29 cellular contexts compared by ENCODE assay signal in the genomic region with DNA sequence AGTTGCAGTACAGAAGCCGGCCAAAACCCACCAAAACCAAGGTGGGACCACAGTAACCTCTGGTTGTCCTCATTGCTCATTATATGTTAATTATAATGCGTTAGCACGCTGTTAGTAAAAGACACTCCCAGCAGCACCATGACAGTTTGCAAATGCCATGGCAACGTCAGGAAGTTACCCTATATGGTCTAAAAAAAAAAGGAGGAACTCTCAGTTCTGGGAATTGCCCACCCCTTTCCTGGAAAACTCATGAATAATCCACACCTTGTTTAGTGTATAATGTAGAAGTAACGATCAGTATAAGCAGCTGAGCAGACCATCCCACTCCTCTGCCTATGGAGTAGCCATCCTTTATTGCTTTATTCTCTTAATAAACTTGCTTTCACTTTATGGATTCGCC.
"Had no signal": no experiment of that assay in that cellular context is flagged by ENCODE, and none has a peak within 500 bp of the region (broad histone marks: within the 10 kb centered on the region; RNA-seq: fewer than 3 reads in every experiment).

No MANE protein-coding gene starts in this region.

- H3K36me3 ChIP-seq: adrenal gland, ascending aorta, breast epithelium, cardiac muscle cell, colonic mucosa, esophagus squamous epithelium, gastroesophageal sphincter, heart right ventricle, WERI-Rb-1 had no signal

- H3K4me3 ChIP-seq: adrenal gland, ascending aorta, breast epithelium, cardiac muscle cell, colonic mucosa, esophagus squamous epithelium, gastroesophageal sphincter, heart right ventricle had no signal

- H3K27me3 ChIP-seq: ascending aorta, breast epithelium, colonic mucosa, esophagus squamous epithelium, gastroesophageal sphincter had no signal

- H3K4me1 Mint-ChIP-seq: activated naive CD4-positive, alpha-beta T cell treated with anti-CD3 and anti-CD28 coated beads, Interleukin-2, amount 50 U/mL, for 24 hours; activated naive CD8-positive, alpha-beta T cell treated with anti-CD3 and anti-CD28 coated beads for 36 hours; activated naive CD8-positive, alpha-beta T cell treated with anti-CD3 and anti-CD28 coated beads, Interleukin-2, amount 50 U/mL, for 24 hours; brain had no signal

- ATAC-seq: activated CD4-positive, CD25-positive, alpha-beta regulatory T cell treated with anti-CD3 and anti-CD28 coated beads, Interleukin-2, amount 50 U/mL, for 24 hours; activated CD8-positive, alpha-beta T cell treated with anti-CD3 and anti-CD28 coated beads for 36 hours; activated naive CD8-positive, alpha-beta T cell treated with anti-CD3 and anti-CD28 coated beads, Interleukin-2, amount 50 U/mL, for 24 hours had no signal

- H3K27ac Mint-ChIP-seq: activated B cell treated with CpG ODN at 0.5 μM for 24 hours; activated CD8-positive, alpha-beta T cell treated with anti-CD3 and anti-CD28 coated beads for 36 hours; activated naive CD4-positive, alpha-beta T cell treated with anti-CD3 and anti-CD28 coated beads for 36 hours; activated naive CD4-positive, alpha-beta T cell treated with anti-CD3 and anti-CD28 coated beads, Interleukin-2, amount 50 U/mL, for 24 hours; activated naive CD8-positive, alpha-beta T cell treated with anti-CD3 and anti-CD28 coated beads for 36 hours; activated naive CD8-positive, alpha-beta T cell treated with anti-CD3 and anti-CD28 coated beads, Interleukin-2, amount 50 U/mL, for 24 hours; activated T-helper 1 cell treated with anti-CD3 and anti-CD28 coated beads, Interleukin-12 subunit alpha, Interleukin-12 subunit beta, Interleukin-2, Interleukin-4 antibody, amounts not matched to agents 30 ng/mL and 10 ng/mL and 1 ng/mL, durations not matched to agents 14 hours and 24 hours and 36 hours; activated T-helper 2 cell treated with anti-CD3 and anti-CD28 coated beads, Interferon-gamma antibody, Interleukin-2, Interleukin-4, amounts not matched to agents 10 μg/mL and 5 μg/mL and 100 μg/mL, durations not matched to agents 14 hours and 24 hours and 36 hours; brain had no signal

- DNase-seq: activated B cell treated with CpG ODN at 0.5 μM for 24 hours; activated CD4-positive, alpha-beta T cell treated with anti-CD3 and anti-CD28 coated beads for 48 hours; activated CD4-positive, alpha-beta T cell treated with anti-CD3 and anti-CD28 coated beads, Interleukin-2, amount 50 U/mL, for 1 hour; activated CD4-positive, alpha-beta T cell treated with anti-CD3 and anti-CD28 coated beads, Interleukin-2, amount 50 U/mL, for 48 hours; activated CD8-positive, alpha-beta memory T cell treated with anti-CD3 and anti-CD28 coated beads for 24 hours; activated CD8-positive, alpha-beta T cell treated with anti-CD3 and anti-CD28 coated beads for 36 hours; activated effector memory CD4-positive, alpha-beta T cell treated with anti-CD3 and anti-CD28 coated beads, Interleukin-2, amount 50 U/mL, for 16 hours; activated naive CD4-positive, alpha-beta T cell treated with anti-CD3 and anti-CD28 coated beads for 36 hours; activated naive CD8-positive, alpha-beta T cell treated with anti-CD3 and anti-CD28 coated beads for 36 hours; activated naive CD8-positive, alpha-beta T cell treated with anti-CD3 and anti-CD28 coated beads, Interleukin-2, amount 50 U/mL, for 24 hours; activated T-cell treated with anti-CD3 and anti-CD28 coated beads, Interleukin-2, amount 50 U/mL, for 48 hours; adrenal gland; central memory CD4-positive, alpha-beta T cell; cerebellar nuclear complex; colonic mucosa; effector CD8-positive, alpha-beta T cell; esophagus squamous epithelium; heart right ventricle; T-helper 2 cell; WERI-Rb-1 had no signal

- H3K36me3 Mint-ChIP-seq: activated naive CD8-positive, alpha-beta T cell treated with anti-CD3 and anti-CD28 coated beads for 36 hours; brain had no signal

- H3K4me3 Mint-ChIP-seq: activated B cell treated with CpG ODN at 0.5 μM for 24 hours; activated CD8-positive, alpha-beta T cell treated with anti-CD3 and anti-CD28 coated beads for 36 hours; activated naive CD4-positive, alpha-beta T cell treated with anti-CD3 and anti-CD28 coated beads for 36 hours; activated naive CD4-positive, alpha-beta T cell treated with anti-CD3 and anti-CD28 coated beads, Interleukin-2, amount 50 U/mL, for 24 hours; activated naive CD8-positive, alpha-beta T cell treated with anti-CD3 and anti-CD28 coated beads for 36 hours; activated naive CD8-positive, alpha-beta T cell treated with anti-CD3 and anti-CD28 coated beads, Interleukin-2, amount 50 U/mL, for 24 hours; activated T-helper 1 cell treated with anti-CD3 and anti-CD28 coated beads, Interleukin-12 subunit alpha, Interleukin-12 subunit beta, Interleukin-2, Interleukin-4 antibody, amounts not matched to agents 30 ng/mL and 10 ng/mL and 1 ng/mL, durations not matched to agents 14 hours and 24 hours and 36 hours; brain had no signal

- H3K4me1 ChIP-seq: adrenal gland, ascending aorta, breast epithelium, colonic mucosa had no signal

- H3K9me3 Mint-ChIP-seq: activated CD8-positive, alpha-beta T cell treated with anti-CD3 and anti-CD28 coated beads for 36 hours; activated naive CD4-positive, alpha-beta T cell treated with anti-CD3 and anti-CD28 coated beads for 36 hours; activated naive CD8-positive, alpha-beta T cell treated with anti-CD3 and anti-CD28 coated beads for 36 hours; activated T-helper 1 cell treated with anti-CD3 and anti-CD28 coated beads, Interleukin-12 subunit alpha, Interleukin-12 subunit beta, Interleukin-2, Interleukin-4 antibody, amounts not matched to agents 30 ng/mL and 10 ng/mL and 1 ng/mL, durations not matched to agents 14 hours and 24 hours and 36 hours; activated T-helper 2 cell treated with anti-CD3 and anti-CD28 coated beads, Interferon-gamma antibody, Interleukin-2, Interleukin-4, amounts not matched to agents 10 μg/mL and 5 μg/mL and 100 μg/mL, durations not matched to agents 14 hours and 24 hours and 36 hours had no signal

- H3K9me3 ChIP-seq: adrenal gland, ascending aorta, colonic mucosa, esophagus squamous epithelium, gastroesophageal sphincter had no signal
